Comparison of ENCODE assay signal across 8 cellular contexts in genomic region chr6:36123270-36124139, GRCh38. TPM values are rescaled to one million over a fixed set of nuclear protein-coding genes. Genes with fewer than 3 reads are reported as not detected.
A peak's percentile ranks its signal among the peaks of the same experiment; 100 is the strongest.
DNase-seq lines count a peak whose midpoint lies in the region; ATAC-seq and TF ChIP-seq lines count a peak whose summit lies in the region.

No MANE protein-coding gene starts in this region.

- no peak overlapping the region for H3K4me3 ChIP-seq in NB4 (ENCODE audit: low read depth, low read length)
- no peak overlapping the region for H3K4me3 ChIP-seq in retinal pigment epithelial cell (ENCODE audit: low read length)

- H3K27ac Mint-ChIP-seq in activated naive CD8-positive, alpha-beta T cell treated with anti-CD3 and anti-CD28 coated beads, Interleukin-2, amount 10 ng/mL, durations not matched to agents 7 days and 5 days, result peak overlapping the region; percentile 85

- peak; percentile 44 for ATAC-seq in GM21825 (IDR thresholded peaks at IDR 0.05; ENCODE audit: unreplicated experiment)
- ATAC-seq in activated naive CD8-positive, alpha-beta T cell treated with anti-CD3 and anti-CD28 coated beads, Interleukin-2, amount 10 ng/mL, durations not matched to agents 7 days and 5 days (ENCODE audit: low read depth), result peak; percentile 83
- peak; percentile 86 for ATAC-seq in left ventricle myocardium superior

- H3K27me3 Mint-ChIP-seq in activated naive CD8-positive, alpha-beta T cell treated with anti-CD3 and anti-CD28 coated beads, Interleukin-2, amount 10 ng/mL, durations not matched to agents 7 days and 5 days, result no peaks in the 10 kb centered on the region

- H3K9me3 Mint-ChIP-seq in activated naive CD8-positive, alpha-beta T cell treated with anti-CD3 and anti-CD28 coated beads, Interleukin-2, amount 10 ng/mL, durations not matched to agents 7 days and 5 days, result no peaks in the 10 kb centered on the region

- H3K36me3 Mint-ChIP-seq in activated naive CD8-positive, alpha-beta T cell treated with anti-CD3 and anti-CD28 coated beads, Interleukin-2, amount 10 ng/mL, durations not matched to agents 7 days and 5 days, result peaks cover 8% of the 10 kb centered on the region

- peak overlapping the region; percentile 43 for H3K4me3 Mint-ChIP-seq in activated naive CD8-positive, alpha-beta T cell treated with anti-CD3 and anti-CD28 coated beads, Interleukin-2, amount 10 ng/mL, durations not matched to agents 7 days and 5 days

- no peak for TF ChIP-seq POLR2A in NB4 (IDR thresholded peaks at IDR 0.05; ENCODE audit: extremely low read depth, insufficient read length)

- TF ChIP-seq CTCF in NB4 (IDR thresholded peaks at IDR 0.05; ENCODE audit: low read depth, low read length), result peak; percentile 90
- TF ChIP-seq CTCF in retinal pigment epithelial cell (conservative IDR thresholded peaks at IDR 0.05; ENCODE audit: low read depth, low read length), result peak; percentile 83

- POLR2A ChIA-PET in activated naive CD8-positive, alpha-beta T cell treated with anti-CD3 and anti-CD28 coated beads, Interleukin-2, amount 10 ng/mL, durations not matched to agents 7 days and 5 days (lab: Charles Lee), result interaction anchor here (0.6 to 4.3 kb wide), 11 partner anchors 7 to 470 kb away, joined by 3 to 65 read pairs (median 4); partner anchors contain the start of genes BRPF3, MAPK13 and MAPK14

- intact Hi-C loops in left ventricle myocardium superior (cut with micrococcal nuclease), result no loop called here

- H3K4me1 Mint-ChIP-seq in activated naive CD8-positive, alpha-beta T cell treated with anti-CD3 and anti-CD28 coated beads, Interleukin-2, amount 10 ng/mL, durations not matched to agents 7 days and 5 days, result peaks cover 63% of the 10 kb centered on the region

- DNase-seq in DMS 273 treated with DMSO at 0.1 percent for 48 hours (lab: John Stamatoyannopoulos, UW) (peak; percentile 33), NB4 (ENCODE audit: low read depth) (peak; percentile 86), T follicular helper cell (ENCODE audit: low read depth) (peak; percentile 82), left ventricle myocardium superior (peak; percentile 83), retinal pigment epithelial cell (ENCODE audit: low read depth) (no peak), GOT3 (lab: John Stamatoyannopoulos, UW) (no peak)
- peak; percentile 87 for DNase-seq in activated naive CD8-positive, alpha-beta T cell treated with anti-CD3 and anti-CD28 coated beads, Interleukin-2, amount 10 ng/mL, durations not matched to agents 7 days and 5 days

RNA-seq across cellular contexts. Expression of gene MAPK13, which starts 6.8 kb away (rescaled TPM):
- 10 to 100 TPM; 40.5 to 41.6 TPM for total RNA-seq in activated naive CD8-positive, alpha-beta T cell treated with anti-CD3 and anti-CD28 coated beads, Interleukin-2, amount 10 ng/mL, durations not matched to agents 7 days and 5 days
- 0.87 TPM for total RNA-seq in left ventricle myocardium superior

Comparison
In these comparisons a context has a peak if more than half of its experiments do, and no peak if none do; other contexts are left out.
1. DNase-seq: peak in DMS 273 treated with DMSO at 0.1 percent for 48 hours (single experiment), NB4 (single experiment), T follicular helper cell (single experiment), activated naive CD8-positive, alpha-beta T cell treated with anti-CD3 and anti-CD28 coated beads, Interleukin-2, amount 10 ng/mL, durations not matched to agents 7 days and 5 days (single experiment) and left ventricle myocardium superior (single experiment); none in retinal pigment epithelial cell (single experiment) and GOT3 (single experiment).
2. RNA of gene MAPK13, which starts 6.8 kb away (total RNA-seq): 40.5 to 41.6 TPM in activated naive CD8-positive, alpha-beta T cell treated with anti-CD3 and anti-CD28 coated beads, Interleukin-2, amount 10 ng/mL, durations not matched to agents 7 days and 5 days; 0.87 TPM in left ventricle myocardium superior (single experiment); every median in the first group is over 10 times any median in the second.
3. Peak in every context shown above with its lines, with median percentiles within 50 percentile points of each other: ATAC-seq.